Comparison of ENCODE assay signal across 27 cellular contexts in genomic region chr14:63257299-63257698, GRCh38. TPM values are rescaled to one million over a fixed set of nuclear protein-coding genes. Genes with fewer than 3 reads are reported as not detected.
"Had no signal": no experiment of that assay in that cellular context is flagged by ENCODE, and none has a peak within 500 bp of the region (broad histone marks: within the 10 kb centered on the region; RNA-seq: fewer than 3 reads in every experiment).

No MANE protein-coding gene starts in this region.

- FAIRE-seq: keratinocyte, small intestine, urothelium cell line had no signal

- H3K27ac Mint-ChIP-seq: naive thymus-derived CD8-positive, alpha-beta T cell; nephron; progenitor cell of endocrine pancreas; stimulated activated effector memory CD8-positive, alpha-beta T cell treated with anti-CD3 and anti-CD28 coated beads, Interleukin-12 subunit alpha, Interleukin-12 subunit beta, amount 100 ng/mL, for 72 hours; stimulated activated naive CD8-positive, alpha-beta T cell treated with anti-CD3 and anti-CD28 coated beads, Interleukin-15, Interleukin-2, amounts not matched to agents 100 ng/mL and 50 ng/mL, for 24 hours had no signal

- H3K4me3 Mint-ChIP-seq: naive thymus-derived CD8-positive, alpha-beta T cell; nephron; stimulated activated effector memory CD8-positive, alpha-beta T cell treated with anti-CD3 and anti-CD28 coated beads, Interleukin-12 subunit alpha, Interleukin-12 subunit beta, amount 100 ng/mL, for 72 hours; stimulated activated naive CD8-positive, alpha-beta T cell treated with anti-CD3 and anti-CD28 coated beads, Interleukin-15, Interleukin-2, amounts not matched to agents 100 ng/mL and 50 ng/mL, for 24 hours had no signal

- H3K4me1 Mint-ChIP-seq: stimulated activated effector memory CD8-positive, alpha-beta T cell treated with anti-CD3 and anti-CD28 coated beads, Interleukin-12 subunit alpha, Interleukin-12 subunit beta, amount 100 ng/mL, for 72 hours had no signal

- H3K4me1 ChIP-seq: lower lobe of right lung, sigmoid colon, spleen, suprapubic skin, tibial artery, upper lobe of right lung had no signal

- DNase-seq: hippocampal formation; kidney glomerular epithelial cell; left cardiac atrium; left ventricle myocardium superior; lower lobe of right lung; mammary epithelial cell; mesenchymal stem cell; naive thymus-derived CD8-positive, alpha-beta T cell; ovary; sigmoid colon; small intestine; spleen; stimulated activated CD4-positive, alpha-beta T cell treated with anti-CD3 and anti-CD28 coated beads, Interleukin-4, amount 100 ng/mL, for 24 hours; stimulated activated naive CD4-positive, alpha-beta T cell; tibial artery; trophoblast cell; upper lobe of right lung had no signal

- H3K4me3 ChIP-seq: lower lobe of right lung, ovary, right atrium auricular region, sigmoid colon, spleen, suprapubic skin, thoracic aorta, tibial artery, upper lobe of right lung had no signal

- ATAC-seq: left cardiac atrium; left lobe of liver; left ventricle myocardium superior; lower lobe of right lung; naive thymus-derived CD8-positive, alpha-beta T cell; stimulated activated effector memory CD8-positive, alpha-beta T cell treated with anti-CD3 and anti-CD28 coated beads, Interleukin-12 subunit alpha, Interleukin-12 subunit beta, amount 100 ng/mL, for 72 hours; upper lobe of right lung had no signal

- H3K36me3 Mint-ChIP-seq: naive thymus-derived CD8-positive, alpha-beta T cell; stimulated activated effector memory CD8-positive, alpha-beta T cell treated with anti-CD3 and anti-CD28 coated beads, Interleukin-12 subunit alpha, Interleukin-12 subunit beta, amount 100 ng/mL, for 72 hours had no signal

- H3K9me3 ChIP-seq: lower lobe of right lung, ovary, right atrium auricular region, sigmoid colon, spleen, suprapubic skin, thoracic aorta, tibial artery, upper lobe of right lung had no signal

- H3K27ac ChIP-seq: lower lobe of right lung, ovary, right atrium auricular region, sigmoid colon, spleen, suprapubic skin, thoracic aorta, tibial artery, upper lobe of right lung had no signal

- H3K9me3 Mint-ChIP-seq: nephron; stimulated activated effector memory CD8-positive, alpha-beta T cell treated with anti-CD3 and anti-CD28 coated beads, Interleukin-12 subunit alpha, Interleukin-12 subunit beta, amount 100 ng/mL, for 72 hours; stimulated activated naive CD8-positive, alpha-beta T cell treated with anti-CD3 and anti-CD28 coated beads, Interleukin-15, Interleukin-2, amounts not matched to agents 100 ng/mL and 50 ng/mL, for 24 hours had no signal

- H3K27me3 ChIP-seq: ovary, right atrium auricular region, sigmoid colon, spleen, suprapubic skin, tibial artery, upper lobe of right lung had no signal

RNA-seq across cellular contexts. Expression of gene RHOJ, which starts 53.1 kb away (rescaled TPM):
- total RNA-seq: naive thymus-derived CD8-positive, alpha-beta T cell had no signal
- polyA plus RNA-seq: naive thymus-derived CD8-positive, alpha-beta T cell had no signal
